In genomic region chr2:47322106-47322505, GRCh38 we compare ENCODE assay signal across 10 cellular contexts. TPM values are rescaled to one million over a fixed set of nuclear protein-coding genes. Genes with fewer than 3 reads are reported as not detected.
DNase-seq lines count a peak whose midpoint lies in the region; TF ChIP-seq lines count a peak whose summit lies in the region.
"Not testable (repeated sequence)": the region's sequence is repeated elsewhere in the genome, so short reads cannot be mapped to it uniquely, and the experiment has no call there.
"Had no signal": no experiment of that assay in that cellular context is flagged by ENCODE, and none has a peak within 500 bp of the region (broad histone marks: within the 10 kb centered on the region; RNA-seq: fewer than 3 reads in every experiment).

No MANE protein-coding gene starts in this region.

- intact Hi-C loops in spleen (cut with DNase I; ENCODE audit: low total_unique reads) = not testable (repeated sequence)

- H3K27me3 ChIP-seq in BLaER1 treated with 17β-estradiol and CSF1 and Interleukin-3, amounts not matched to agents 10 nM and 100 nM; OCI-LY1 (ENCODE audit: insufficient read depth, low read length); mesenchymal stem cell (ENCODE audit: control insufficient read depth in 1 of 2, insufficient read depth in 1 of 2, low read length in 2 of 2); spleen (replicated peaks in 1 of 7): not testable (repeated sequence)

- not testable (repeated sequence) for H2BK15ac ChIP-seq in mesenchymal stem cell (ENCODE audit: low read depth, poor library complexity, severe bottlenecking)

- H3K9me2 ChIP-seq in OCI-LY1 (ENCODE audit: low read depth, low read length) = not testable (repeated sequence)

- not testable (repeated sequence) for H2BK5ac ChIP-seq in mesenchymal stem cell (ENCODE audit: low read depth, low read length, poor library complexity, severe bottlenecking)

- not testable (repeated sequence) for H4K91ac ChIP-seq in mesenchymal stem cell (ENCODE audit: low read length)

- H3K79me1 ChIP-seq in mesenchymal stem cell (replicated peaks; ENCODE audit: low read length, poor library complexity, severe bottlenecking) = not testable (repeated sequence)

- not testable (repeated sequence) for H3K4ac ChIP-seq in mesenchymal stem cell (ENCODE audit: low read depth in 1 of 2, low read length in 2 of 2)

- H3K9ac ChIP-seq in BLaER1 treated with 17β-estradiol and CSF1 and Interleukin-3, amounts not matched to agents 10 nM and 100 nM; OCI-LY1 (ENCODE audit: low read length); mesenchymal stem cell (ENCODE audit: low read length): not testable (repeated sequence)

- not testable (repeated sequence) for H2BK12ac ChIP-seq in mesenchymal stem cell (ENCODE audit: low read length in 2 of 2)

- peaks cover 0 to 50% (median 34%) of the 10 kb centered on the region in 10 experiments; a peak in 18 of 20 replicates for H3K4me1 ChIP-seq in BLaER1 treated with 17β-estradiol and CSF1 and Interleukin-3, amounts not matched to agents 10 nM and 100 nM
- H3K4me1 ChIP-seq in OCI-LY1 (ENCODE audit: insufficient read depth, low read length, severe bottlenecking) (peaks cover 53% of the 10 kb centered on the region), mesenchymal stem cell (ENCODE audit: control insufficient read depth, insufficient read depth, low read depth, low read length) (peaks cover 13% of the 10 kb centered on the region), spleen (peaks cover 0 to 35% (median 12%) of the 10 kb centered on the region in 6 donors)

- not testable (repeated sequence) for H3K4me3 ChIP-seq in BLaER1 treated with 17β-estradiol and CSF1 and Interleukin-3, amounts not matched to agents 10 nM and 100 nM; OCI-LY1 (ENCODE audit: low read depth, low read length, poor library complexity, severe bottlenecking); mesenchymal stem cell (ENCODE audit: insufficient read depth in 1 of 2, low read depth in 1 of 2, low read length in 2 of 2); spleen

- peak overlapping the region in 6 of 11 experiments; percentile 3 to 39 (median 19); a peak in 5 of 22 replicates for H3K4me2 ChIP-seq in BLaER1 treated with 17β-estradiol and CSF1 and Interleukin-3, amounts not matched to agents 10 nM and 100 nM
- H3K4me2 ChIP-seq in OCI-LY1 (ENCODE audit: low read length); mesenchymal stem cell (ENCODE audit: low read length, poor library complexity, severe bottlenecking): not testable (repeated sequence)

- H3K79me2 ChIP-seq in OCI-LY1 (ENCODE audit: insufficient read depth, low read length) = not testable (repeated sequence)

- peak; percentile 56 for DNase-seq in NCI-H2171 treated with DMSO at 0.1 percent for 48 hours (lab: John Stamatoyannopoulos, UW)
- not testable (repeated sequence) for DNase-seq in caudate nucleus (lab: John Stamatoyannopoulos, UW); mesenchymal stem cell
- peak; percentile 13 for DNase-seq in spleen

- H3K14ac ChIP-seq in mesenchymal stem cell (ENCODE audit: low read length in 2 of 2) = not testable (repeated sequence)

- H3K36me3 ChIP-seq in BLaER1 treated with 17β-estradiol and CSF1 and Interleukin-3, amounts not matched to agents 10 nM and 100 nM; OCI-LY1 (ENCODE audit: insufficient read depth, low read length); mesenchymal stem cell (ENCODE audit: control insufficient read depth in 1 of 2, insufficient read depth in 2 of 2, low read depth in 1 of 2, low read length in 2 of 2); spleen: not testable (repeated sequence)

- TF ChIP-seq CTCF in OCI-LY1 (IDR thresholded peaks at IDR 0.05; ENCODE audit: low read length); spleen (IDR thresholded peaks at IDR 0.05 in 8 of 11, conservative IDR thresholded peaks at IDR 0.05 in 3 of 11): not testable (repeated sequence)

- H2AFZ ChIP-seq in OCI-LY1 (ENCODE audit: low read length); mesenchymal stem cell (ENCODE audit: low read depth, low read length): not testable (repeated sequence)

- not testable (repeated sequence) for H2BK120ac ChIP-seq in mesenchymal stem cell (ENCODE audit: low read depth, low read length)

- H3K9me3 ChIP-seq in BLaER1 treated with 17β-estradiol and CSF1 and Interleukin-3, amounts not matched to agents 10 nM and 100 nM (replicated peaks in 1 of 11); OCI-LY1 (ENCODE audit: low read length); mesenchymal stem cell (ENCODE audit: control insufficient read depth, low read length); spleen: not testable (repeated sequence)

- H2AK5ac ChIP-seq in mesenchymal stem cell (ENCODE audit: low read length, severe bottlenecking) = peak overlapping the region; percentile 47

- not testable (repeated sequence) for TF ChIP-seq POLR2A in spleen (IDR thresholded peaks at IDR 0.05)

- H3K23ac ChIP-seq in mesenchymal stem cell (ENCODE audit: low read length in 2 of 2) = not testable (repeated sequence)

- H3K27ac ChIP-seq in BLaER1 treated with 17β-estradiol and CSF1 and Interleukin-3, amounts not matched to agents 10 nM and 100 nM; mesenchymal stem cell (ENCODE audit: low read length, poor library complexity, severe bottlenecking); spleen: not testable (repeated sequence)
- H3K27ac ChIP-seq in OCI-LY1 (ENCODE audit: low read depth, low read length, poor library complexity, severe bottlenecking) (peak overlapping the region; percentile 47), caudate nucleus (ENCODE audit: low read depth, low read length) (peak overlapping the region; percentile 87)

- not testable (repeated sequence) for H4K8ac ChIP-seq in mesenchymal stem cell (ENCODE audit: low read length)

- H4K20me1 ChIP-seq in BLaER1 treated with 17β-estradiol and CSF1 and Interleukin-3, amounts not matched to agents 10 nM and 100 nM; OCI-LY1 (ENCODE audit: insufficient read depth, low read length): not testable (repeated sequence)

- not testable (repeated sequence) for H3F3A ChIP-seq in OCI-LY1 (ENCODE audit: insufficient read depth, low read length)

- WGBS in mesenchymal stem cell = 85% methylated on average over 5 of the region's 5 CpGs
- WGBS in spleen, 5 donors = 89 to 96% (median 91%) methylated on average over 5 of the region's 5 CpGs

- H3K18ac ChIP-seq in mesenchymal stem cell (ENCODE audit: low read depth in 1 of 2, low read length in 2 of 2) = not testable (repeated sequence)

RNA-seq across cellular contexts. Expression of gene EPCAM, which starts 47.0 kb away (rescaled TPM):
- polyA plus RNA-seq in mesenchymal stem cell (2013, experiment 1 of 2) = 0.37 TPM
- polyA plus RNA-seq in mesenchymal stem cell (2013, experiment 2 of 2) = 0.38 TPM
- 1 to 10 TPM in 4 of 7 donors, under 1 TPM in 2, not detected in 1; 0.72 to 2.7 (median 1.5) TPM for total RNA-seq in spleen
- polyA plus RNA-seq in spleen = under 1 TPM; 0.59 to 0.96 (median 0.67) TPM
- total RNA-seq: CD4-positive, alpha-beta memory T cell; H4 had no signal
- polyA plus RNA-seq: CD14-positive monocyte; CD4-positive, alpha-beta memory T cell; GM23248 had no signal
